Comparison of ENCODE assay signal across 8 cellular contexts in genomic region chr19:1069009-1069779, GRCh38. TPM values are rescaled to one million over a fixed set of nuclear protein-coding genes. Genes with fewer than 3 reads are reported as not detected.
A peak's percentile ranks its signal among the peaks of the same experiment; 100 is the strongest.
DNase-seq lines count a peak whose midpoint lies in the region; ATAC-seq, FAIRE-seq and TF ChIP-seq lines count a peak whose summit lies in the region.

No MANE protein-coding gene starts in this region.

- peaks cover 28% of the 10 kb centered on the region for H3K36me3 Mint-ChIP-seq in activated naive CD8-positive, alpha-beta T cell treated with anti-CD3 and anti-CD28 coated beads, Interleukin-2, amount 50 U/mL, for 24 hours (ENCODE audit: low read depth)
- H3K36me3 Mint-ChIP-seq in memory B cell = peaks cover 21% of the 10 kb centered on the region

- no peak overlapping the region for H2AFZ ChIP-seq in hepatocyte

- no peak for TF ChIP-seq CTCF in GM10248 (IDR thresholded peaks at IDR 0.05; ENCODE audit: control extremely low read depth, extremely low read depth, low read depth, missing control alignments)
- TF ChIP-seq CTCF in Peyer's patch (IDR thresholded peaks at IDR 0.05) = peak in 2 of 6 experiments; percentile 14
- no peak for TF ChIP-seq CTCF in hepatocyte (IDR thresholded peaks at IDR 0.05; ENCODE audit: poor library complexity)

- DNase-seq in GM10248 (ENCODE audit: extremely low spot score) = peak; percentile 56
- DNase-seq in Peyer's patch = peak in 2 of 3 donors; percentile 89 to 93
- peak; percentile 68 for DNase-seq in activated naive CD8-positive, alpha-beta T cell treated with anti-CD3 and anti-CD28 coated beads, Interleukin-2, amount 50 U/mL, for 24 hours
- peak; percentile 56 to 63 for DNase-seq in memory B cell (ENCODE audit: low spot score in 2 of 2)
- no peak for DNase-seq in H54 (ENCODE audit: insufficient read length, low spot score)
- DNase-seq in NCI-H1105 treated with DMSO at 0.1 percent for 48 hours (lab: John Stamatoyannopoulos, UW) = no peak
- no peak for DNase-seq in hepatocyte (ENCODE audit: low spot score)

- H3K27me3 Mint-ChIP-seq in activated naive CD8-positive, alpha-beta T cell treated with anti-CD3 and anti-CD28 coated beads, Interleukin-2, amount 50 U/mL, for 24 hours = no peaks in the 10 kb centered on the region
- no peaks in the 10 kb centered on the region for H3K27me3 Mint-ChIP-seq in memory B cell

- peaks cover 0 to 67% (median 46%) of the 10 kb centered on the region in 4 donors for H3K4me1 ChIP-seq in Peyer's patch
- peaks cover 28% of the 10 kb centered on the region for H3K4me1 ChIP-seq in hepatocyte (ENCODE audit: insufficient read depth)

- H3K9me3 ChIP-seq in Peyer's patch = no peaks in the 10 kb centered on the region
- H3K9me3 ChIP-seq in hepatocyte (ENCODE audit: low read depth) = no peaks in the 10 kb centered on the region

- no peak overlapping the region for H3K4me2 ChIP-seq in hepatocyte

- H3K27ac ChIP-seq in Peyer's patch = peak overlapping the region; percentile 76 to 99 (median 84)
- no peak overlapping the region for H3K27ac ChIP-seq in hepatocyte

- peaks cover 61% of the 10 kb centered on the region for H3K4me1 Mint-ChIP-seq in activated naive CD8-positive, alpha-beta T cell treated with anti-CD3 and anti-CD28 coated beads, Interleukin-2, amount 50 U/mL, for 24 hours
- peaks cover 41% of the 10 kb centered on the region for H3K4me1 Mint-ChIP-seq in memory B cell

- H3K27ac Mint-ChIP-seq in activated naive CD8-positive, alpha-beta T cell treated with anti-CD3 and anti-CD28 coated beads, Interleukin-2, amount 50 U/mL, for 24 hours = peak overlapping the region; percentile 93
- H3K27ac Mint-ChIP-seq in memory B cell = peak overlapping the region; percentile 94

- H3K9me2 ChIP-seq in hepatocyte (replicated peaks; ENCODE audit: insufficient read depth) = no peaks in the 10 kb centered on the region

- peak overlapping the region; percentile 84 for H3K4me3 Mint-ChIP-seq in activated naive CD8-positive, alpha-beta T cell treated with anti-CD3 and anti-CD28 coated beads, Interleukin-2, amount 50 U/mL, for 24 hours
- H3K4me3 Mint-ChIP-seq in memory B cell = peak overlapping the region; percentile 92

- no peaks in the 10 kb centered on the region for H4K20me1 ChIP-seq in hepatocyte (ENCODE audit: insufficient read depth, poor library complexity, severe bottlenecking)

- CTCF ChIA-PET in GM10248 (lab: Yijun Ruan, JAX) = interaction anchor here (1.1 to 1.4 kb wide), 3 partner anchors 28 to 44 kb away, joined by 3 read pairs; no protein-coding TSS in a partner anchor

- 88% methylated on average over 25 of the region's 25 CpGs for WGBS in hepatocyte (ENCODE audit: low lambda C conversion rate, missing lambda C conversion rate)

- peaks cover 0 to 37% of the 10 kb centered on the region in 2 donors for H3K27me3 ChIP-seq in Peyer's patch
- peaks cover 50% of the 10 kb centered on the region for H3K27me3 ChIP-seq in hepatocyte

- H3K9me3 Mint-ChIP-seq in activated naive CD8-positive, alpha-beta T cell treated with anti-CD3 and anti-CD28 coated beads, Interleukin-2, amount 50 U/mL, for 24 hours = no peaks in the 10 kb centered on the region
- no peaks in the 10 kb centered on the region for H3K9me3 Mint-ChIP-seq in memory B cell

- H3K79me2 ChIP-seq in hepatocyte = no peaks in the 10 kb centered on the region

- peak overlapping the region; percentile 56 to 75 (median 64) for H3K4me3 ChIP-seq in Peyer's patch
- no peak overlapping the region for H3K4me3 ChIP-seq in hepatocyte

- ATAC-seq in activated naive CD8-positive, alpha-beta T cell treated with anti-CD3 and anti-CD28 coated beads, Interleukin-2, amount 50 U/mL, for 24 hours = peak; percentile 31
- ATAC-seq in memory B cell (ENCODE audit: low read depth) (peak; percentile 43), GM18909 (IDR thresholded peaks at IDR 0.05; ENCODE audit: poor library complexity, unreplicated experiment) (no peak)

- TF ChIP-seq POLR2A in Peyer's patch (IDR thresholded peaks at IDR 0.05) (no peak), H54 (IDR thresholded peaks at IDR 0.05; ENCODE audit: low read depth, low read length) (no peak)

- H3K36me3 ChIP-seq in Peyer's patch (no peaks in the 10 kb centered on the region), hepatocyte (replicated peaks; ENCODE audit: insufficient read depth, low read depth) (no peaks in the 10 kb centered on the region)

- FAIRE-seq in H54 (lab: Jason Lieb, UNC) = no peak

- POLR2A ChIA-PET in GM10248 (lab: Yijun Ruan, JAX) = no interaction called here

RNA-seq across cellular contexts. Expression of gene ARHGAP45, which starts 2.2 kb away (rescaled TPM):
- 100 to 1,000 TPM in 2 of 4 donors, 10 to 100 TPM in 2; 82.6 to 187 (median 118) TPM for total RNA-seq in Peyer's patch
- 11.0 and 12.9 TPM in 2 replicates for total RNA-seq in hepatocyte
- polyA plus RNA-seq in hepatocyte = 16.0 and 18.3 TPM in 2 replicates

RNA-seq across cellular contexts. Expression of gene POLR2E, which starts 26.0 kb away (rescaled TPM):
- 100 to 1,000 TPM in 2 of 4 donors, 10 to 100 TPM in 2; 74.3 to 107 (median 96.9) TPM for total RNA-seq in Peyer's patch
- total RNA-seq in hepatocyte = 126 and 170 TPM in 2 replicates
- 326 and 328 TPM in 2 replicates for polyA plus RNA-seq in hepatocyte

RNA-seq across cellular contexts. Expression of gene ABCA7, which starts 29.3 kb away (rescaled TPM):
- total RNA-seq in Peyer's patch (100 to 1,000 TPM in 1 of 4 donors, 10 to 100 TPM in 3; 30.1 to 162 (median 72.1) TPM), hepatocyte (8.2 and 17.8 TPM in 2 replicates)
- 26.8 and 38.1 TPM in 2 replicates for polyA plus RNA-seq in hepatocyte

RNA-seq across cellular contexts. Expression of gene GPX4, which starts 34.6 kb away (rescaled TPM):
- total RNA-seq in Peyer's patch = 100 to 1,000 TPM; 258 to 493 (median 326) TPM
- total RNA-seq in hepatocyte = 524 and 539 TPM in 2 replicates
- 729 and 735 TPM in 2 replicates for polyA plus RNA-seq in hepatocyte

RNA-seq across cellular contexts. Expression of gene CNN2, which starts 42.8 kb away (rescaled TPM):
- total RNA-seq in Peyer's patch (10 to 100 TPM; 20.6 to 47.0 (median 22.6) TPM), hepatocyte (88.5 and 115 TPM in 2 replicates)
- 229 and 247 TPM in 2 replicates for polyA plus RNA-seq in hepatocyte

Comparison
In these comparisons a context has a peak if more than half of its experiments do, and no peak if none do; other contexts are left out.
1. DNase-seq: peak in GM10248 (single experiment), Peyer's patch (2 of 3), activated naive CD8-positive, alpha-beta T cell treated with anti-CD3 and anti-CD28 coated beads, Interleukin-2, amount 50 U/mL, for 24 hours (single experiment) and memory B cell (2 of 2); none in H54 (single experiment), NCI-H1105 treated with DMSO at 0.1 percent for 48 hours (single experiment) and hepatocyte (single experiment).